Comparison of ENCODE assay signal across 16 cellular contexts in the genomic region with DNA sequence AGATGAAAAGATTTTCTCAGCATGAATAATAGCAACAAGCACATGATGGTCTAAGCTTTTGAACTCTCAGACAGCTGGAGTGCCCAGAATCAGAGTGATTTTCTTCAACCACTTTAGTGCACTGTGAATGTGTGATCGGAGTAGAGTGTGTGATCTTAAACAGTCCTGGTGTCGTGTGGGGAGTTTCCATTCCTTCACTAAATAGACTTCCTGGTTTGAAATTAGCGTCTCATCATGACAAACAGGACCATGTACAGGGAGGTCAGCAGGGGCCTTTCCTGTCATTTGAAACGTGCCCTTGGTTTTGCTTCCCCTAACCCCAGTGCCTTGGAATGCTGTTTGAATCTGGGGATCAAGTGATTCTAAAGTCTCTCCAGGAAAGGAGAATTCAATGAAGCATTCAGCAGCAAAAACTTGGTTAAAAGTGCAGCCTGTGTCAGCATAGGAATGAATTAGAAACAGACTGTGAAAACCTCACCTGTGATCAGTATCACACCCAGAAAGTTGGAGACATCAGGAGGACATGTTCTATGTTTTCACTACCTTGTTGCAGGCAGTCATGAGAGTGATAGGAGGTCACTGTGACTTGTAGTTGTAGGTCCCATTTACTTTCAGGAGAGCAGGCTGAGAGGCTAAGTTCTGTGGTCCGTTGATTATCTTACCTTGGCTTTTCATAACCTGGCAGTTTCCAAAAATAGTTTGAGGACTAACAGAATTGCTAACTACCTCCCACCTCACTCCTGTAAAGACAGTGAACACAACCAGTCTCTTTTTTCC.
A peak's percentile ranks its signal among the peaks of the same experiment; 100 is the strongest.
DNase-seq lines count a peak whose midpoint lies in the region; ATAC-seq lines count a peak whose summit lies in the region.
"Had no signal": no experiment of that assay in that cellular context is flagged by ENCODE, and none has a peak within 500 bp of the region (broad histone marks: within the 10 kb centered on the region; RNA-seq: fewer than 3 reads in every experiment).

No MANE protein-coding gene starts in this region.

- H3K4me3 Mint-ChIP-seq in activated T-cell treated with anti-CD3 and anti-CD28 coated beads, Interleukin-2, amount 50 U/mL, for 4 hours: no peak overlapping the region

- H3K27me3 Mint-ChIP-seq in activated T-cell treated with anti-CD3 and anti-CD28 coated beads, Interleukin-2, amount 50 U/mL, for 4 hours (ENCODE audit: low read depth): peaks cover 13% of the 10 kb centered on the region

- no peaks in the 10 kb centered on the region for H3K4me1 Mint-ChIP-seq in activated T-cell treated with anti-CD3 and anti-CD28 coated beads, Interleukin-2, amount 50 U/mL, for 4 hours (ENCODE audit: low read depth)

- H3K27me3 ChIP-seq in adipocyte (replicated peaks; ENCODE audit: control insufficient read depth, insufficient read depth, low read length) (no peaks in the 10 kb centered on the region), skeletal muscle tissue (ENCODE audit: control insufficient read depth in 3 of 3, insufficient read depth in 3 of 3, low read length in 3 of 3) (no peaks in the 10 kb centered on the region)
- H3K27me3 ChIP-seq: BE2C had no signal

- H3K36me3 Mint-ChIP-seq in activated T-cell treated with anti-CD3 and anti-CD28 coated beads, Interleukin-2, amount 50 U/mL, for 4 hours (ENCODE audit: insufficient read depth): no peaks in the 10 kb centered on the region

- no peaks in the 10 kb centered on the region for H3K36me3 ChIP-seq in adipocyte (ENCODE audit: control insufficient read depth, insufficient read depth, low read length, severe bottlenecking)
- no peaks in the 10 kb centered on the region for H3K36me3 ChIP-seq in skeletal muscle tissue (ENCODE audit: control insufficient read depth in 3 of 3, insufficient read depth in 3 of 3, low read length in 3 of 3)
- H3K36me3 ChIP-seq: BE2C, SJSA1 had no signal

- H3K9me3 ChIP-seq in adipocyte (ENCODE audit: control insufficient read depth, low read length) (no peaks in the 10 kb centered on the region), skeletal muscle tissue (ENCODE audit: control insufficient read depth in 3 of 3, low read length in 3 of 3) (no peaks in the 10 kb centered on the region)
- H3K9me3 ChIP-seq: BE2C, SJSA1 had no signal

- peaks cover 19% of the 10 kb centered on the region for H3K4me1 ChIP-seq in adipocyte (ENCODE audit: control insufficient read depth, insufficient read depth, low read length)
- peaks cover 0 to 5% (median 4%) of the 10 kb centered on the region in 3 donors for H3K4me1 ChIP-seq in skeletal muscle tissue (ENCODE audit: control insufficient read depth in 3 of 3, insufficient read depth in 3 of 3, low read length in 3 of 3)
- H3K4me1 ChIP-seq: BE2C, SJSA1 had no signal

- DNase-seq in adipocyte (ENCODE audit: low read depth) (no peak), NCI-H1105 treated with DMSO at 0.1 percent for 48 hours (lab: John Stamatoyannopoulos, UW) (no peak), pons (ENCODE audit: low spot score) (no peak)
- DNase-seq in activated CD4-positive, alpha-beta T cell treated with anti-CD3 and anti-CD28 coated beads for 4 hours: no peak
- no peak for DNase-seq in activated T-cell treated with anti-CD3 and anti-CD28 coated beads, Interleukin-2, amount 50 U/mL, for 4 hours
- DNase-seq: activated naive CD4-positive, alpha-beta T cell treated with Interleukin-2 at 50 U/mL for 16 hours; BE2C; cerebellar nuclear complex; erythroblast; KBM-7; NCI-H187; NCI-H774 had no signal

- ATAC-seq in GM18520 (IDR thresholded peaks at IDR 0.05; ENCODE audit: unreplicated experiment) (peak; percentile 60), HG02798 (IDR thresholded peaks at IDR 0.05; ENCODE audit: poor library complexity, unreplicated experiment) (peak; percentile 64)
- no peak for ATAC-seq in activated T-cell treated with anti-CD3 and anti-CD28 coated beads, Interleukin-2, amount 50 U/mL, for 4 hours

- H3K4me3 ChIP-seq in adipocyte (ENCODE audit: low read length) (peak overlapping the region; percentile 29), skeletal muscle tissue (ENCODE audit: low read length in 3 of 3) (no peak overlapping the region)
- H3K4me3 ChIP-seq: SJSA1 had no signal

- H3K9ac ChIP-seq in adipocyte (ENCODE audit: low read length): no peak overlapping the region
- no peak overlapping the region for H3K9ac ChIP-seq in skeletal muscle tissue (ENCODE audit: low read depth in 1 of 3, low read length in 3 of 3)

- no peaks in the 10 kb centered on the region for H3K9me3 Mint-ChIP-seq in activated T-cell treated with anti-CD3 and anti-CD28 coated beads, Interleukin-2, amount 50 U/mL, for 4 hours

- H3K27ac ChIP-seq in skeletal muscle tissue (ENCODE audit: low read depth, low read length): peak overlapping the region; percentile 23
- H3K27ac ChIP-seq: SJSA1 had no signal

Comparison
In these comparisons a context has a peak if more than half of its experiments do, and no peak if none do; other contexts are left out.
1. ATAC-seq: peak in GM18520 (single experiment) and HG02798 (single experiment); none in activated T-cell treated with anti-CD3 and anti-CD28 coated beads, Interleukin-2, amount 50 U/mL, for 4 hours (0 of 2).